8 cellular contexts compared by ENCODE assay signal in the genomic region with DNA sequence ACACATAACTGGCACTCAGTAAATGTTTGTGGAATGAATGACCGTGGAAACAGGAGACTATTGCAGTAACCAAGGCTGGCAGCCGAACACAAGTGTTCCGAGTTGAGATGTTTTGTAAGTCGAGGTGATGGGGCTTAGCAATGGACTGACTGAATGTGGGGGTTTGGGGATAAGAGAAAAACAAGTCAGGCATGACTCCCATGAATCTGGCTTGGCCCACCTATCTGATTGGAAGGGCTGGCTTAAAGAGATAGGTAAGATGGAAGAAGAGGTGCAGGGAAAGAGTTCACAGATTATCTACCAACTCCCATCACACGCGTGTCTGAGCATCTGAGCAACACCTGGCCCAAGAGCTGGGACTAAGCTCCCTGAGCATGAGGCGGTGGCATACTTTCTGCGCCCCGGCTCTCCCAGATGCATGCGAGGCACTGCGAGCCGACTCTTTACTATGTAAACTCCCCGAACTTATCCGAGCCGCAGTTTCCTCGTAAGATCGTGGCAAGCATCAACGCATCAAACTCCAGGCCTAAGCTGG. TPM values are rescaled to one million over a fixed set of nuclear protein-coding genes. Genes with fewer than 3 reads are reported as not detected.
DNase-seq lines count a peak whose midpoint lies in the region; ATAC-seq, FAIRE-seq and TF ChIP-seq lines count a peak whose summit lies in the region.

No MANE protein-coding gene starts in this region.

- peaks cover 34% of the 10 kb centered on the region for H3K4me1 Mint-ChIP-seq in activated CD4-positive, alpha-beta T cell treated with anti-CD3 and anti-CD28 coated beads, Interleukin-2, amount 10 ng/mL, durations not matched to agents 24 days and 14 days
- H3K4me1 Mint-ChIP-seq in activated naive CD8-positive, alpha-beta T cell treated with anti-CD3 and anti-CD28 coated beads, Interleukin-2, amount 10 ng/mL, durations not matched to agents 7 days and 5 days, result peaks cover 27% of the 10 kb centered on the region

- peak overlapping the region; percentile 97 for H3K4me3 Mint-ChIP-seq in activated CD4-positive, alpha-beta T cell treated with anti-CD3 and anti-CD28 coated beads, Interleukin-2, amount 10 ng/mL, durations not matched to agents 24 days and 14 days
- peak overlapping the region; percentile 97 for H3K4me3 Mint-ChIP-seq in activated naive CD8-positive, alpha-beta T cell treated with anti-CD3 and anti-CD28 coated beads, Interleukin-2, amount 10 ng/mL, durations not matched to agents 7 days and 5 days

- H3K36me3 Mint-ChIP-seq in activated CD4-positive, alpha-beta T cell treated with anti-CD3 and anti-CD28 coated beads, Interleukin-2, amount 10 ng/mL, durations not matched to agents 24 days and 14 days (ENCODE audit: low read depth), result peaks cover 11% of the 10 kb centered on the region
- H3K36me3 Mint-ChIP-seq in activated naive CD8-positive, alpha-beta T cell treated with anti-CD3 and anti-CD28 coated beads, Interleukin-2, amount 10 ng/mL, durations not matched to agents 7 days and 5 days, result no peaks in the 10 kb centered on the region

- H3K27ac ChIP-seq in kidney (ENCODE audit: low read depth in 2 of 2, low read length in 2 of 2) (peak overlapping the region; percentile 75 to 88), thymus (ENCODE audit: low read depth) (peak overlapping the region; percentile 80)

- H3K4me3 ChIP-seq in kidney (ENCODE audit: low read length in 2 of 2) (peak overlapping the region; percentile 89 to 96), thymus (ENCODE audit: low read length) (peak overlapping the region; percentile 76)

- DNase-seq in activated CD4-positive, alpha-beta T cell treated with anti-CD3 and anti-CD28 coated beads, Interleukin-2, amount 10 ng/mL, durations not matched to agents 24 days and 14 days, result no peak
- DNase-seq in activated CD4-positive, alpha-beta T cell treated with anti-CD3 and anti-CD28 coated beads, Interleukin-2, amount 50 U/mL, for 48 hours, result no peak
- DNase-seq in activated naive CD8-positive, alpha-beta T cell treated with anti-CD3 and anti-CD28 coated beads, Interleukin-2, amount 10 ng/mL, durations not matched to agents 7 days and 5 days, result no peak
- no peak for DNase-seq in kidney
- no peak for DNase-seq in NCI-H128 (lab: John Stamatoyannopoulos, UW; ENCODE audit: unreplicated experiment)
- no peak for DNase-seq in inferior parietal cortex (ENCODE audit: extremely low spot score)

- POLR2A ChIA-PET in activated naive CD8-positive, alpha-beta T cell treated with anti-CD3 and anti-CD28 coated beads, Interleukin-2, amount 10 ng/mL, durations not matched to agents 7 days and 5 days (lab: Charles Lee), result interaction anchor here (1.1 to 2.8 kb wide), 8 partner anchors 13 to 293 kb away, joined by 3 to 75 read pairs (median 8); partner anchors contain the start of genes POLDIP2 and TMEM97

- H3K9me3 ChIP-seq in kidney (ENCODE audit: control insufficient read depth in 1 of 2, low read length in 2 of 2), result no peaks in the 10 kb centered on the region
- H3K9me3 ChIP-seq in thymus (ENCODE audit: control insufficient read depth), result no peaks in the 10 kb centered on the region

- H3K36me3 ChIP-seq in kidney (ENCODE audit: control insufficient read depth in 1 of 2, insufficient read depth in 2 of 2, low read length in 2 of 2) (peaks cover 10 to 16% of the 10 kb centered on the region in 2 donors), thymus (ENCODE audit: control insufficient read depth, insufficient read depth) (peaks cover 22% of the 10 kb centered on the region)

- peak overlapping the region; percentile 96 for H3K27ac Mint-ChIP-seq in activated CD4-positive, alpha-beta T cell treated with anti-CD3 and anti-CD28 coated beads, Interleukin-2, amount 10 ng/mL, durations not matched to agents 24 days and 14 days
- peak overlapping the region; percentile 97 for H3K27ac Mint-ChIP-seq in activated naive CD8-positive, alpha-beta T cell treated with anti-CD3 and anti-CD28 coated beads, Interleukin-2, amount 10 ng/mL, durations not matched to agents 7 days and 5 days

- H3K27me3 ChIP-seq in thymus (ENCODE audit: control insufficient read depth, insufficient read depth), result no peaks in the 10 kb centered on the region

- no peak for FAIRE-seq in kidney (lab: Jason Lieb, UNC)

- H3K4me1 ChIP-seq in kidney (ENCODE audit: control insufficient read depth in 1 of 2, insufficient read depth in 1 of 2, low read depth in 1 of 2, low read length in 2 of 2) (peaks cover 13 to 19% of the 10 kb centered on the region in 2 donors), thymus (ENCODE audit: control insufficient read depth, insufficient read depth, low read length) (peaks cover 21% of the 10 kb centered on the region)

- intact Hi-C loops in activated CD4-positive, alpha-beta T cell treated with anti-CD3 and anti-CD28 coated beads, Interleukin-2, amount 10 ng/mL, durations not matched to agents 24 days and 14 days (cut with micrococcal nuclease), result loop anchor here (1.0 kb wide), 4 partner anchors 15 to 293 kb away; partner anchors contain the start of genes POLDIP2, SARM1 and TMEM97
- intact Hi-C loops in kidney (cut with DNase I), result no loop called here

- no peak for ATAC-seq in activated naive CD8-positive, alpha-beta T cell treated with anti-CD3 and anti-CD28 coated beads, Interleukin-2, amount 10 ng/mL, durations not matched to agents 7 days and 5 days (ENCODE audit: low read depth)
- no peak for ATAC-seq in HG03378 (IDR thresholded peaks at IDR 0.05; ENCODE audit: unreplicated experiment)

- H3K9me3 Mint-ChIP-seq in activated CD4-positive, alpha-beta T cell treated with anti-CD3 and anti-CD28 coated beads, Interleukin-2, amount 10 ng/mL, durations not matched to agents 24 days and 14 days, result no peaks in the 10 kb centered on the region
- no peaks in the 10 kb centered on the region for H3K9me3 Mint-ChIP-seq in activated naive CD8-positive, alpha-beta T cell treated with anti-CD3 and anti-CD28 coated beads, Interleukin-2, amount 10 ng/mL, durations not matched to agents 7 days and 5 days

- 16% methylated on average over 18 of the region's 18 CpGs for WGBS in thymus

- TF ChIP-seq CTCF in kidney (IDR thresholded peaks at IDR 0.05; ENCODE audit: borderline replicate concordance, extremely low read depth, insufficient read depth), result no peak

- peak overlapping the region; percentile 84 to 86 for H3K9ac ChIP-seq in kidney (ENCODE audit: low read length in 2 of 2)

- no peaks in the 10 kb centered on the region for H3K27me3 Mint-ChIP-seq in activated CD4-positive, alpha-beta T cell treated with anti-CD3 and anti-CD28 coated beads, Interleukin-2, amount 10 ng/mL, durations not matched to agents 24 days and 14 days
- no peaks in the 10 kb centered on the region for H3K27me3 Mint-ChIP-seq in activated naive CD8-positive, alpha-beta T cell treated with anti-CD3 and anti-CD28 coated beads, Interleukin-2, amount 10 ng/mL, durations not matched to agents 7 days and 5 days

RNA-seq across cellular contexts. Expression of gene IFT20, which starts 0.5 kb away (rescaled TPM):
- 21.1 and 24.7 TPM in 2 replicates for total RNA-seq in activated CD4-positive, alpha-beta T cell treated with anti-CD3 and anti-CD28 coated beads, Interleukin-2, amount 10 ng/mL, durations not matched to agents 24 days and 14 days
- total RNA-seq in activated naive CD8-positive, alpha-beta T cell treated with anti-CD3 and anti-CD28 coated beads, Interleukin-2, amount 10 ng/mL, durations not matched to agents 7 days and 5 days, result 10 to 100 TPM; 24.6 to 28.9 TPM
- 37.5 TPM for total RNA-seq in kidney
- polyA plus RNA-seq in kidney (ENCODE audit: insufficient read depth, low read depth, low replicate concordance) (52.6 TPM), thymus (82.5 TPM)

RNA-seq across cellular contexts. Expression of gene TNFAIP1, which starts 0.8 kb away (rescaled TPM):
- 30.8 and 32.7 TPM in 2 replicates for total RNA-seq in activated CD4-positive, alpha-beta T cell treated with anti-CD3 and anti-CD28 coated beads, Interleukin-2, amount 10 ng/mL, durations not matched to agents 24 days and 14 days
- total RNA-seq in activated naive CD8-positive, alpha-beta T cell treated with anti-CD3 and anti-CD28 coated beads, Interleukin-2, amount 10 ng/mL, durations not matched to agents 7 days and 5 days, result 10 to 100 TPM; 18.7 to 20.3 TPM
- total RNA-seq in kidney, result 83.9 TPM
- polyA plus RNA-seq in kidney (ENCODE audit: insufficient read depth, low read depth, low replicate concordance) (28.9 TPM), thymus (19.4 TPM)

RNA-seq across cellular contexts. Expression of gene TMEM97, which starts 15.7 kb away (rescaled TPM):
- total RNA-seq in activated CD4-positive, alpha-beta T cell treated with anti-CD3 and anti-CD28 coated beads, Interleukin-2, amount 10 ng/mL, durations not matched to agents 24 days and 14 days, result 64.6 and 69.0 TPM in 2 replicates
- 10 to 100 TPM; 18.8 to 20.9 TPM for total RNA-seq in activated naive CD8-positive, alpha-beta T cell treated with anti-CD3 and anti-CD28 coated beads, Interleukin-2, amount 10 ng/mL, durations not matched to agents 7 days and 5 days
- 11.6 TPM for total RNA-seq in kidney
- polyA plus RNA-seq in kidney (ENCODE audit: insufficient read depth, low read depth, low replicate concordance), result 10.2 TPM
- 3.3 TPM for polyA plus RNA-seq in thymus

RNA-seq across cellular contexts. Expression of gene POLDIP2, which starts 22.6 kb away (rescaled TPM):
- total RNA-seq in activated CD4-positive, alpha-beta T cell treated with anti-CD3 and anti-CD28 coated beads, Interleukin-2, amount 10 ng/mL, durations not matched to agents 24 days and 14 days, result 112 and 115 TPM in 2 replicates
- total RNA-seq in activated naive CD8-positive, alpha-beta T cell treated with anti-CD3 and anti-CD28 coated beads, Interleukin-2, amount 10 ng/mL, durations not matched to agents 7 days and 5 days, result 10 to 100 TPM; 51.5 to 54.5 TPM
- total RNA-seq in kidney, result 84.9 TPM
- 174 TPM for polyA plus RNA-seq in kidney (ENCODE audit: insufficient read depth, low read depth, low replicate concordance)
- 37.6 TPM for polyA plus RNA-seq in thymus

RNA-seq across cellular contexts. Expression of gene SEBOX, which starts 30.3 kb away (rescaled TPM):
- not detected in 2 replicates for total RNA-seq in activated CD4-positive, alpha-beta T cell treated with anti-CD3 and anti-CD28 coated beads, Interleukin-2, amount 10 ng/mL, durations not matched to agents 24 days and 14 days
- total RNA-seq in activated naive CD8-positive, alpha-beta T cell treated with anti-CD3 and anti-CD28 coated beads, Interleukin-2, amount 10 ng/mL, durations not matched to agents 7 days and 5 days, result not detected
- total RNA-seq in kidney, result not detected
- polyA plus RNA-seq in kidney (ENCODE audit: insufficient read depth, low read depth, low replicate concordance) (not detected), thymus (not detected)
